ENCODE assay signal across 25 cellular contexts in the genomic region with DNA sequence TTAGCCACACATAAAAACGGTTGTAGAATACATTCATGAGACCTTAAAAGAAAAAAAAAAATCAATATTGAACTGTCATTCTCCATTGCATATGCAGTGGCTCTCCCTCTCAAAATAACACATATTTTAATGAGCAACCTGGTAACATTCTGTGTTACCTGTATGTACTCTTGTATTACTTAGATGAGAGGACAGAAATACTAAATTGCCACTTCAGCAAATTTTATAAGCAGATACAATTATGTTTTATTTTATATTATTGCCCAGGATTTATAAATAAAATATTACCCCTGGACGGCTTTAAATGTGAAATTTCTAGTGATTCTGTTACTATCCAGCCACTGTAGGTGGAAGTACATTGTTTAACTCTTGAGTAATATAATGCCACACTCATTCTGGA.
DNase-seq lines count a peak whose midpoint lies in the region; ATAC-seq, FAIRE-seq and TF ChIP-seq lines count a peak whose summit lies in the region.
"Had no signal": no experiment of that assay in that cellular context is flagged by ENCODE, and none has a peak within 500 bp of the region (broad histone marks: within the 10 kb centered on the region; RNA-seq: fewer than 3 reads in every experiment).

No MANE protein-coding gene starts in this region.

- H3K4me2 ChIP-seq in A549 (no peak overlapping the region), K562 (ENCODE audit: insufficient read depth, low read length) (no peak overlapping the region)
- H3K4me2 ChIP-seq: BLaER1 had no signal

- TF ChIP-seq CTCF in A549 (IDR thresholded peaks at IDR 0.05) (no peak), K562 (IDR thresholded peaks at IDR 0.05 in 2 of 3, conservative IDR thresholded peaks at IDR 0.05 in 1 of 3; ENCODE audit: insufficient read depth in 2 of 3, low read depth in 1 of 3, low read length in 3 of 3) (no peak)

- H3K36me3 ChIP-seq in ACC112 (ENCODE audit: insufficient read depth, low read length) (no peaks in the 10 kb centered on the region), K562 (ENCODE audit: control insufficient read depth, insufficient read depth, low read length) (no peaks in the 10 kb centered on the region), SJCRH30 (no peaks in the 10 kb centered on the region)
- H3K36me3 ChIP-seq: BE2C, BLaER1 had no signal

- WGBS in A549 (ENCODE audit: missing lambda C conversion rate): 23% methylated on average over 2 of the region's 2 CpGs
- 0% methylated on average over 2 of the region's 2 CpGs for WGBS in K562 (ENCODE audit: insufficient coverage, low coverage, missing lambda C conversion rate)

- H3K27ac ChIP-seq in A549: no peak overlapping the region
- no peak overlapping the region for H3K27ac ChIP-seq in ACC112 (ENCODE audit: low read depth, low read length)
- H3K27ac ChIP-seq in K562 (ENCODE audit: extremely low read depth, low read depth, low read length): no peak overlapping the region
- no peak overlapping the region for H3K27ac ChIP-seq in SJCRH30
- H3K27ac ChIP-seq: BLaER1 had no signal

- TF ChIP-seq EP300 in A549 (IDR thresholded peaks at IDR 0.05) (no peak), K562 (IDR thresholded peaks at IDR 0.05; ENCODE audit: low read length) (no peak)

- DNase-seq in A549 (ENCODE audit: low read depth in 1 of 2, low spot score in 1 of 2) (no peak), K562 (ENCODE audit: extremely low read depth in 1 of 4, low spot score in 3 of 4) (no peak), SJCRH30 (no peak), germinal center (ENCODE audit: low spot score) (no peak)
- DNase-seq: 8988T; ACHN; BE2C; C1 segment of cervical spinal cord; CD4-positive, alpha-beta memory T cell; CD4-positive, CD25-positive, alpha-beta regulatory T cell; CD8-positive, alpha-beta memory T cell; COR-L47; DMS 273 treated with DMSO at 0.1 percent for 48 hours; DMS153; DMS53; DMS79; DND-41; EL; GDM1 had no signal

- ATAC-seq in A549 (no peak), K562 (no peak)
- ATAC-seq: GM12878 had no signal

- in situ Hi-C loops in K562 (cut with MboI): no loop called here

- H4K20me1 ChIP-seq in K562 (replicated peaks; ENCODE audit: control insufficient read depth, insufficient read depth, low read length): no peaks in the 10 kb centered on the region
- H4K20me1 ChIP-seq: BLaER1 had no signal

- no peak overlapping the region for H3K9ac ChIP-seq in K562 (ENCODE audit: insufficient read depth in 1 of 2, low read depth in 2 of 2, low read length in 2 of 2)
- H3K9ac ChIP-seq: BLaER1 had no signal

- H3K27me3 ChIP-seq in ACC112 (ENCODE audit: insufficient read depth, low read length) (no peaks in the 10 kb centered on the region), K562 (ENCODE audit: control insufficient read depth in 2 of 2, insufficient read depth in 2 of 2, low read length in 2 of 2) (no peaks in the 10 kb centered on the region), SJCRH30 (no peaks in the 10 kb centered on the region)
- H3K27me3 ChIP-seq: BE2C, BLaER1 had no signal

- TF ChIP-seq RAD21 in A549 (conservative IDR thresholded peaks at IDR 0.05 in 1 of 2, IDR thresholded peaks at IDR 0.05 in 1 of 2) (no peak), K562 (CRISPR knock-in tag; conservative IDR thresholded peaks at IDR 0.05 in 1 of 2, IDR thresholded peaks at IDR 0.05 in 1 of 2) (no peak)

- H3K9me1 ChIP-seq in K562 (ENCODE audit: control insufficient read depth, insufficient read depth, low read length): no peaks in the 10 kb centered on the region

- TF ChIP-seq POLR2A in A549 (IDR thresholded peaks at IDR 0.05; ENCODE audit: low read length): no peak
- TF ChIP-seq POLR2A in K562 (conservative IDR thresholded peaks at IDR 0.05): no peak

- no peaks in the 10 kb centered on the region for H3K79me2 ChIP-seq in ACC112 (ENCODE audit: control insufficient read depth, insufficient read depth, low read length, unreplicated experiment)
- no peaks in the 10 kb centered on the region for H3K79me2 ChIP-seq in K562 (ENCODE audit: control insufficient read depth, insufficient read depth, low read length)

- H3K4me3 ChIP-seq in A549 (no peak overlapping the region), ACC112 (ENCODE audit: low read depth, low read length) (no peak overlapping the region), K562 (no peak overlapping the region), SJCRH30 (no peak overlapping the region)
- H3K4me3 ChIP-seq: BLaER1, GM12878 had no signal

- intact Hi-C loops in K562 (cut with micrococcal nuclease): no loop called here

- no peaks in the 10 kb centered on the region for H3K4me1 ChIP-seq in A549
- H3K4me1 ChIP-seq in ACC112 (ENCODE audit: control insufficient read depth, insufficient read depth, low read length, unreplicated experiment): peaks cover 39% of the 10 kb centered on the region
- H3K4me1 ChIP-seq in K562 (replicated peaks in 1 of 2; ENCODE audit: control insufficient read depth in 2 of 2, insufficient read depth in 2 of 2, low read length in 2 of 2): no peaks in the 10 kb centered on the region
- H3K4me1 ChIP-seq in SJCRH30: peaks cover 15% of the 10 kb centered on the region
- H3K4me1 ChIP-seq: BE2C, BLaER1 had no signal

- H3K9me3 ChIP-seq in A549: 0 out of 3 replicates have a peak, but pooled peaks cover 13% of the 10 kb centered on the region
- no peaks in the 10 kb centered on the region for H3K9me3 ChIP-seq in K562 (replicated peaks; ENCODE audit: control insufficient read depth, insufficient read depth, low read depth, low read length)
- no peaks in the 10 kb centered on the region; the same call in 1 of the 2 replicates for H3K9me3 ChIP-seq in SJCRH30 (replicated peaks)
- H3K9me3 ChIP-seq: BE2C, BLaER1 had no signal

- POLR2A ChIA-PET in A549 (lab: Yijun Ruan, JAX): no interaction called here
- POLR2A ChIA-PET in K562 (lab: Yijun Ruan, JAX): no interaction called here

- CTCF ChIA-PET in A549 (lab: Yijun Ruan, JAX): no interaction called here
- CTCF ChIA-PET in K562 (lab: Yijun Ruan, JAX; ENCODE audit: low intra/inter-chr PET ratio): no interaction called here

- FAIRE-seq in A549 (lab: Jason Lieb, UNC) (no peak), K562 (lab: Jason Lieb, UNC) (no peak)
- FAIRE-seq: A204.1, GM12878, GM12892, GM18507 had no signal

- H2AFZ ChIP-seq in ACC112 (ENCODE audit: low read length, unreplicated experiment): peak overlapping the region; percentile 14
- H2AFZ ChIP-seq in K562 (ENCODE audit: low read depth, low read length): no peak overlapping the region

- BruUV-seq in K562 (replicated peaks; lab: Mats Ljungman, UMichigan): no TSS peak

TF ChIP-seq in A549, 52 proteins besides CTCF, POLR2A, EP300 and RAD21:
- peak; percentile 78 for TF ChIP-seq MAFK (IDR thresholded peaks at IDR 0.05; ENCODE audit: partially characterized antibody)
- TF ChIP-seq, protein P1, sequence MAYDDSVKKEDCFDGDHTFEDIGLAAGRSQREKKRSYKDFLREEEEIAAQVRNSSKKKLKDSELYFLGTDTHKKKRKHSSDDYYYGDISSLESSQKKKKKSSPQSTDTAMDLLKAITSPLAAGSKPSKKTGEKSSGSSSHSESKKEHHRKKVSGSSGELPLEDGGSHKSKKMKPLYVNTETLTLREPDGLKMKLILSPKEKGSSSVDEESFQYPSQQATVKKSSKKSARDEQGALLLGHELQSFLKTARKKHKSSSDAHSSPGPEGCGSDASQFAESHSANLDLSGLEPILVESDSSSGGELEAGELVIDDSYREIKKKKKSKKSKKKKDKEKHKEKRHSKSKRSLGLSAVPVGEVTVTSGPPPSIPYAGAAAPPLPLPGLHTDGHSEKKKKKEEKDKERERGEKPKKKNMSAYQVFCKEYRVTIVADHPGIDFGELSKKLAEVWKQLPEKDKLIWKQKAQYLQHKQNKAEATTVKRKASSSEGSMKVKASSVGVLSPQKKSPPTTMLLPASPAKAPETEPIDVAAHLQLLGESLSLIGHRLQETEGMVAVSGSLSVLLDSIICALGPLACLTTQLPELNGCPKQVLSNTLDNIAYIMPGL (CRISPR knock-in tag; IDR thresholded peaks at IDR 0.05; ENCODE audit: borderline replicate concordance): no peak
- TF ChIP-seq ZSCAN20 (CRISPR knock-in tag; IDR thresholded peaks at IDR 0.05): no peak
- TF ChIP-seq, protein P2, sequence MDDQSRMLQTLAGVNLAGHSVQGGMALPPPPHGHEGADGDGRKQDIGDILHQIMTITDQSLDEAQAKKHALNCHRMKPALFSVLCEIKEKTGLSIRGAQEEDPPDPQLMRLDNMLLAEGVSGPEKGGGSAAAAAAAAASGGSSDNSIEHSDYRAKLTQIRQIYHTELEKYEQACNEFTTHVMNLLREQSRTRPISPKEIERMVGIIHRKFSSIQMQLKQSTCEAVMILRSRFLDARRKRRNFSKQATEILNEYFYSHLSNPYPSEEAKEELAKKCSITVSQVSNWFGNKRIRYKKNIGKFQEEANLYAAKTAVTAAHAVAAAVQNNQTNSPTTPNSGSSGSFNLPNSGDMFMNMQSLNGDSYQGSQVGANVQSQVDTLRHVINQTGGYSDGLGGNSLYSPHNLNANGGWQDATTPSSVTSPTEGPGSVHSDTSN (IDR thresholded peaks at IDR 0.05): no peak

TF ChIP-seq in K562, 482 proteins besides CTCF, POLR2A, EP300 and RAD21 (continues in another document):
- peak; percentile 38; the same call in 1 of the 2 replicates for TF ChIP-seq MAFF (IDR thresholded peaks at IDR 0.05; ENCODE audit: low read length)
- TF ChIP-seq MAFK (IDR thresholded peaks at IDR 0.05; ENCODE audit: low read length): peak; percentile 47; the same call in 1 of the 2 replicates
- peak; percentile 29; the same call in 1 of the 2 replicates for TF ChIP-seq C11orf30 (IDR thresholded peaks at IDR 0.05; ENCODE audit: low read depth)
- TF ChIP-seq ZNF316 (IDR thresholded peaks at IDR 0.05): peak; percentile 55; the same call in 1 of the 2 replicates
- TF ChIP-seq MAFG (tag; conservative IDR thresholded peaks at IDR 0.05): 0 out of 2 replicates have a peak, but pooled peaks have one; percentile 12
- TF ChIP-seq POLR2G (IDR thresholded peaks at IDR 0.05; ENCODE audit: low read depth, low read length): no peak
